Comparison of ENCODE assay signal across 23 cellular contexts in genomic region chr13:77986699-77987098, GRCh38.
DNase-seq lines count a peak whose midpoint lies in the region; ATAC-seq and TF ChIP-seq lines count a peak whose summit lies in the region.
"Had no signal": no experiment of that assay in that cellular context is flagged by ENCODE, and none has a peak within 500 bp of the region (broad histone marks: within the 10 kb centered on the region; RNA-seq: fewer than 3 reads in every experiment).

No MANE protein-coding gene starts in this region.

- no peak overlapping the region for H3K27ac Mint-ChIP-seq in stimulated activated effector memory CD8-positive, alpha-beta T cell treated with anti-CD3 and anti-CD28 coated beads, Interleukin-12 subunit alpha, Interleukin-12 subunit beta, amount 100 ng/mL, for 72 hours
- H3K27ac Mint-ChIP-seq: CD4-positive, CD25-positive, alpha-beta regulatory T cell; HFFc6 had no signal

- H2BK15ac ChIP-seq in IMR-90 (ENCODE audit: low read depth, low read length) (no peak overlapping the region), mesendoderm (replicated peaks; ENCODE audit: low read depth) (no peak overlapping the region)

- H3K9ac ChIP-seq in IMR-90 (ENCODE audit: low read depth, low read length) (no peak overlapping the region), mesendoderm (ENCODE audit: low read length) (no peak overlapping the region)

- no peaks in the 10 kb centered on the region for H3K79me2 ChIP-seq in mesendoderm (ENCODE audit: control insufficient read depth, insufficient read depth, low read length)

- DNase-seq in IMR-90 (no peak), mesendoderm (no peak), NCI-H510A (lab: John Stamatoyannopoulos, UW) (no peak), NK-92 (lab: John Stamatoyannopoulos, UW; ENCODE audit: unreplicated experiment) (no peak)
- no peak for DNase-seq in stimulated activated effector memory CD8-positive, alpha-beta T cell treated with anti-CD3 and anti-CD28 coated beads, Interleukin-12 subunit alpha, Interleukin-12 subunit beta, amount 100 ng/mL, for 72 hours (ENCODE audit: low spot score in 2 of 2)
- DNase-seq: BE2C; CD4-positive, CD25-positive, alpha-beta regulatory T cell; COR-L47; DMS79 treated with DMSO at 0.1 percent for 48 hours; H9; HFFc6; KG1; NCI-H1092; NCI-H1436; NCI-H187 treated with DMSO at 0.1 percent for 48 hours; NCI-H2107; NCI-H446 treated with DMSO at 0.1 percent for 48 hours; NCI-H748 treated with DMSO at 0.1 percent for 48 hours had no signal

- H2BK120ac ChIP-seq in IMR-90 (ENCODE audit: low read depth, low read length) (no peak overlapping the region), mesendoderm (ENCODE audit: low read depth, low read length) (no peak overlapping the region)

- no peak overlapping the region for H2AFZ ChIP-seq in IMR-90 (replicated peaks; ENCODE audit: low read length, poor library complexity)

- H4K20me1 ChIP-seq in IMR-90 (ENCODE audit: insufficient read depth, low read length), result no peaks in the 10 kb centered on the region

- H3K4me1 Mint-ChIP-seq in stimulated activated effector memory CD8-positive, alpha-beta T cell treated with anti-CD3 and anti-CD28 coated beads, Interleukin-12 subunit alpha, Interleukin-12 subunit beta, amount 100 ng/mL, for 72 hours, result no peaks in the 10 kb centered on the region
- H3K4me1 Mint-ChIP-seq: CD4-positive, CD25-positive, alpha-beta regulatory T cell had no signal

- H2AK9ac ChIP-seq in IMR-90 (replicated peaks; ENCODE audit: low read depth, low read length, poor library complexity), result peak overlapping the region; percentile 19

- H3K56ac ChIP-seq in IMR-90 (ENCODE audit: extremely low read depth, insufficient read depth, low read length) (no peak overlapping the region), mesendoderm (ENCODE audit: low read length) (peak overlapping the region; percentile 1)

- H3K23ac ChIP-seq in IMR-90 (ENCODE audit: low read depth, low read length) (no peak overlapping the region), mesendoderm (ENCODE audit: low read length) (no peak overlapping the region)

- H4K8ac ChIP-seq in IMR-90 (ENCODE audit: low read depth in 2 of 2, low read length in 2 of 2) (no peak overlapping the region), mesendoderm (ENCODE audit: low read depth, low read length) (no peak overlapping the region)

- CTCF ChIA-PET in IMR-90 (lab: Yijun Ruan, JAX), result no interaction called here

- H3K4me3 ChIP-seq in IMR-90 (ENCODE audit: insufficient read depth, low read depth, low read length) (no peak overlapping the region), mesendoderm (ENCODE audit: low read length) (no peak overlapping the region)
- H3K4me3 ChIP-seq: GM12878 had no signal

- TF ChIP-seq POLR2A in IMR-90 (IDR thresholded peaks at IDR 0.05; ENCODE audit: low read depth, low read length), result no peak

- no peaks in the 10 kb centered on the region for H3K79me1 ChIP-seq in IMR-90 (ENCODE audit: low read depth in 1 of 2, low read length in 2 of 2)
- H3K79me1 ChIP-seq in mesendoderm (ENCODE audit: low read length), result no peaks in the 10 kb centered on the region

- ATAC-seq in IMR-90 (ENCODE audit: low read depth), result no peak
- ATAC-seq in stimulated activated effector memory CD8-positive, alpha-beta T cell treated with anti-CD3 and anti-CD28 coated beads, Interleukin-12 subunit alpha, Interleukin-12 subunit beta, amount 100 ng/mL, for 72 hours, result peak; percentile 21
- ATAC-seq in HG02763 (IDR thresholded peaks at IDR 0.05; ENCODE audit: unreplicated experiment), result no peak
- ATAC-seq: GM12878, Panc1 had no signal

- no peak overlapping the region for H4K5ac ChIP-seq in IMR-90 (ENCODE audit: low read depth, low read length)
- H4K5ac ChIP-seq in mesendoderm (ENCODE audit: low read length), result no peak overlapping the region

- H3K4me1 ChIP-seq in IMR-90 (ENCODE audit: control insufficient read depth, insufficient read depth, low read length) (no peaks in the 10 kb centered on the region), mesendoderm (ENCODE audit: control insufficient read depth, low read depth, low read length) (peaks cover 4% of the 10 kb centered on the region)
- H3K4me1 ChIP-seq: BE2C had no signal

- H2BK20ac ChIP-seq in IMR-90 (ENCODE audit: low read depth, low read length), result no peak overlapping the region

- no peak overlapping the region for H3K27ac ChIP-seq in IMR-90 (ENCODE audit: insufficient read depth, low read length)
- H3K27ac ChIP-seq in angular gyrus (ENCODE audit: low read depth, low read length), result peak overlapping the region; percentile 46
- no peak overlapping the region for H3K27ac ChIP-seq in mesendoderm (ENCODE audit: low read depth, low read length)
- H3K27ac ChIP-seq: HL-60 had no signal

- no peak overlapping the region for H3K14ac ChIP-seq in IMR-90 (replicated peaks; ENCODE audit: low read depth, low read length)

- H2BK5ac ChIP-seq in IMR-90 (ENCODE audit: low read depth, low read length, poor library complexity, severe bottlenecking), result no peak overlapping the region
- peak overlapping the region; percentile 7 for H2BK5ac ChIP-seq in mesendoderm (ENCODE audit: low read length)

- H3K9me1 ChIP-seq in IMR-90 (ENCODE audit: insufficient read depth, low read length), result no peaks in the 10 kb centered on the region

- H3K36me3 ChIP-seq in IMR-90 (ENCODE audit: control insufficient read depth, insufficient read depth, low read length) (no peaks in the 10 kb centered on the region), mesendoderm (ENCODE audit: control insufficient read depth, insufficient read depth, low read length) (no peaks in the 10 kb centered on the region)
- H3K36me3 ChIP-seq: BE2C had no signal

- dilution Hi-C loops in IMR-90 (cut with HindIII; ENCODE audit: low sequenced_read_pairs, unreplicated experiment), result no loop called here

- POLR2A ChIA-PET in IMR-90 (lab: Charles Lee; ENCODE audit: unreplicated experiment), result no interaction called here

- H3K4me3 Mint-ChIP-seq in stimulated activated effector memory CD8-positive, alpha-beta T cell treated with anti-CD3 and anti-CD28 coated beads, Interleukin-12 subunit alpha, Interleukin-12 subunit beta, amount 100 ng/mL, for 72 hours, result no peak overlapping the region
- H3K4me3 Mint-ChIP-seq: CD4-positive, CD25-positive, alpha-beta regulatory T cell; H9; HFFc6 had no signal

- no peaks in the 10 kb centered on the region for H3K36me3 Mint-ChIP-seq in stimulated activated effector memory CD8-positive, alpha-beta T cell treated with anti-CD3 and anti-CD28 coated beads, Interleukin-12 subunit alpha, Interleukin-12 subunit beta, amount 100 ng/mL, for 72 hours
- H3K36me3 Mint-ChIP-seq: CD4-positive, CD25-positive, alpha-beta regulatory T cell had no signal

- in situ Hi-C loops in IMR-90 (cut with MboI; ENCODE audit: low sequenced_read_pairs), result no loop called here

- BruUV-seq in IMR-90 (replicated peaks; lab: Mats Ljungman, UMichigan), result no TSS peak

- intact Hi-C loops in IMR-90 (cut with micrococcal nuclease), result no loop called here

- no peaks in the 10 kb centered on the region for H3K9me3 ChIP-seq in IMR-90 (ENCODE audit: control insufficient read depth, insufficient read depth, low read length)
- H3K9me3 ChIP-seq: BE2C had no signal

- TF ChIP-seq RAD21 in IMR-90 (IDR thresholded peaks at IDR 0.05; ENCODE audit: low read length), result no peak

- H4K91ac ChIP-seq in IMR-90 (ENCODE audit: insufficient read depth, low read depth, low read length), result no peak overlapping the region

- no peak overlapping the region for H2AK5ac ChIP-seq in IMR-90 (ENCODE audit: low read depth, low read length)
- peak overlapping the region; percentile 23 for H2AK5ac ChIP-seq in mesendoderm (ENCODE audit: low read length)

- H3K27me3 ChIP-seq in IMR-90 (ENCODE audit: control insufficient read depth, insufficient read depth, low read length) (no peaks in the 10 kb centered on the region; the same call in 1 of the 2 replicates), mesendoderm (ENCODE audit: insufficient read depth, low read length, poor library complexity) (no peaks in the 10 kb centered on the region)
- H3K27me3 ChIP-seq: BE2C had no signal

- H3K9me3 Mint-ChIP-seq in stimulated activated effector memory CD8-positive, alpha-beta T cell treated with anti-CD3 and anti-CD28 coated beads, Interleukin-12 subunit alpha, Interleukin-12 subunit beta, amount 100 ng/mL, for 72 hours, result no peaks in the 10 kb centered on the region
- H3K9me3 Mint-ChIP-seq: H9, HFFc6 had no signal

- H3K18ac ChIP-seq in IMR-90 (ENCODE audit: low read depth, low read length) (no peak overlapping the region), mesendoderm (ENCODE audit: low read length) (peak overlapping the region; percentile 8)

- TF ChIP-seq CTCF in IMR-90 (conservative IDR thresholded peaks at IDR 0.05; ENCODE audit: low read depth, low read length), result no peak

- no peak overlapping the region for H3K4me2 ChIP-seq in IMR-90 (ENCODE audit: low read depth, low read length)
- H3K4me2 ChIP-seq in mesendoderm (ENCODE audit: low read length), result no peak overlapping the region

- H3K4ac ChIP-seq in IMR-90 (ENCODE audit: low read depth, low read length) (no peak overlapping the region), mesendoderm (ENCODE audit: low read depth, low read length) (no peak overlapping the region)

- WGBS in IMR-90 (ENCODE audit: extremely low coverage in 2 of 2, insufficient read length in 1 of 2), 2 experiments, result no CpG with 5 or more reads among the region's 5 CpGs
- no CpG with 5 or more reads among the region's 5 CpGs for WGBS in mesendoderm (ENCODE audit: extremely low coverage, insufficient coverage, low lambda C conversion rate)

TF ChIP-seq in IMR-90, 13 proteins besides CTCF, POLR2A, EP300 and RAD21:
- TF ChIP-seq CHD1 (IDR thresholded peaks at IDR 0.05; ENCODE audit: low read depth, low read length), result no peak
- TF ChIP-seq MAZ (IDR thresholded peaks at IDR 0.05; ENCODE audit: borderline replicate concordance, low read depth, low read length), result no peak
- TF ChIP-seq CEBPB (IDR thresholded peaks at IDR 0.05; ENCODE audit: low read depth, low read length), result no peak
TF ChIP-seq in IMR-90: peak in this region for 0.
